Comparison of ENCODE assay signal across 26 cellular contexts in genomic region chr4:88058295-88058694, GRCh38.
"Had no signal": no experiment of that assay in that cellular context is flagged by ENCODE, and none has a peak within 500 bp of the region (broad histone marks: within the 10 kb centered on the region; RNA-seq: fewer than 3 reads in every experiment).

No MANE protein-coding gene starts in this region.

- H3K4me1 Mint-ChIP-seq: endodermal cell, mesothelial cell of epicardium, naive B cell had no signal

- H3K9me3 ChIP-seq: colonic mucosa, esophagus squamous epithelium, gastrocnemius medialis, heart right ventricle, left lung, lower lobe of right lung, mucosa of descending colon had no signal

- H3K27me3 ChIP-seq: colonic mucosa, esophagus squamous epithelium, gastrocnemius medialis, heart right ventricle, left lung had no signal

- H3K36me3 ChIP-seq: colonic mucosa had no signal

- H3K27ac ChIP-seq: colonic mucosa, epithelial cell of prostate, esophagus squamous epithelium, gastrocnemius medialis, heart right ventricle, left lung, lower lobe of right lung had no signal

- H3K4me3 Mint-ChIP-seq: dendritic cell treated with granulocyte-macrophage colony-stimulating factor and Interleukin-4, amounts not matched to agents 40 ng/mL and 50 ng/mL, for 4 days; effector memory CD8-positive, alpha-beta T cell; endodermal cell; mesothelial cell of epicardium; naive B cell had no signal

- H3K27me3 Mint-ChIP-seq: dendritic cell treated with granulocyte-macrophage colony-stimulating factor and Interleukin-4, amounts not matched to agents 40 ng/mL and 50 ng/mL, for 4 days; effector memory CD8-positive, alpha-beta T cell; naive B cell had no signal

- H3K4me3 ChIP-seq: colonic mucosa, esophagus squamous epithelium, gastrocnemius medialis, heart right ventricle, left lung, lower lobe of right lung, mucosa of descending colon had no signal

- H3K4me1 ChIP-seq: colonic mucosa, left lung, lower lobe of right lung had no signal

- ATAC-seq: effector memory CD8-positive, alpha-beta T cell; esophagus mucosa; gastrocnemius medialis; heart right ventricle; left cardiac atrium; left lung; left ventricle myocardium superior; lower lobe of right lung; mucosa of descending colon had no signal

- H3K27ac Mint-ChIP-seq: dendritic cell treated with granulocyte-macrophage colony-stimulating factor and Interleukin-4, amounts not matched to agents 40 ng/mL and 50 ng/mL, for 4 days; effector memory CD8-positive, alpha-beta T cell; endodermal cell; mesothelial cell of epicardium; naive B cell had no signal

- DNase-seq: colonic mucosa; cortex of kidney; effector CD8-positive, alpha-beta T cell; effector memory CD8-positive, alpha-beta T cell; endodermal cell; erythroblast; esophagus squamous epithelium; foreskin fibroblast; foreskin melanocyte; gastrocnemius medialis; glutamatergic neuron; head of caudate nucleus; heart right ventricle; hippocampal formation; left cardiac atrium; left lung; left ventricle myocardium superior; lower lobe of right lung; mesenchymal stem cell; mucosa of descending colon; naive B cell had no signal

- H3K9me3 Mint-ChIP-seq: dendritic cell treated with granulocyte-macrophage colony-stimulating factor and Interleukin-4, amounts not matched to agents 40 ng/mL and 50 ng/mL, for 4 days; effector memory CD8-positive, alpha-beta T cell; endodermal cell; mesothelial cell of epicardium; naive B cell had no signal

- FAIRE-seq: keratinocyte had no signal
